ENCODE assay signal across 8 cellular contexts in the genomic region with DNA sequence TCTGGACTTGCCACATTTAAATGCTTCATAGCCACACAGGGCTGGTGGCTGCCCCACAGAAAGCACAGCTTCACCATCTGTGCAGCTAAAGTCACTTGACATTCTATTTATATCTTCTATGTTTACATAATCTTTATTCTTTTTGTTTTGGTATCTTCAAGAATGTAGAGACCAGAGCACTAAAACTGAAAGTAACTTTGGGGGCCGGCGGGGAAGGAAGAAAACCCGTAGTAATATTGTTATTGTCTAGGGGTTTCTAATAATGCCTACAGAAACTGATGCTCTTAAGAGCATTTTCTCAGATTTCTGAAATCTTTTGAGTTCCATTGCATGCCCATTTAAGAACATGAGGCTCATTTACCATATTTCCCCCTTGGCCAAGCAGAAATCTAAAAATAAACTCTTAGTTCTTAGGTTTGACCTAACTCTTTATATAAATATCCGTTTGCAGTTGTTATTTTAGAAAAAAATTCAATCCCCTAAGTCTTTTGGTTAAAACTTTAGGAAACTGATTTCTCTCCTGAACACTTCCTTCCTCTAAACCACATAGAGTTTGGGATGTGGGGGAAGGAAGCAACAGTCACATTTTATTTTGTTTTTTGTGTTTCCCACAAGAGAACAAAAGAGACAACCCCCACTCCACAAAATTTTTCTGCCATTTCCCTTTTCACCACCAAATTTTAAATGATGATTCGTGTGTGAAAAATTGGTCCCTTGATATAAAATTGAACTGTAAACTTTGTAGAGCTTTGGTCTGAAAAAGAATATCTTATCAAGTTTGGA.
DNase-seq lines count a peak whose midpoint lies in the region; ATAC-seq and TF ChIP-seq lines count a peak whose summit lies in the region.

No MANE protein-coding gene starts in this region.

- no peaks in the 10 kb centered on the region for H3K4me1 ChIP-seq in foreskin keratinocyte

- no peaks in the 10 kb centered on the region for H3K27me3 ChIP-seq in foreskin keratinocyte

- peak; percentile 100 for ATAC-seq in GM19397 (IDR thresholded peaks at IDR 0.05; ENCODE audit: unreplicated experiment)
- peak; percentile 100 for ATAC-seq in HG03354 (IDR thresholded peaks at IDR 0.05; ENCODE audit: poor library complexity, severe bottlenecking, unreplicated experiment)
- no peak for ATAC-seq in stimulated activated effector memory CD8-positive, alpha-beta T cell treated with anti-CD3 and anti-CD28 coated beads, Interleukin-12 subunit alpha, Interleukin-12 subunit beta, amount 100 ng/mL, for 72 hours
- no peak for ATAC-seq in foreskin keratinocyte

- TF ChIP-seq CTCF in choroid plexus epithelial cell (conservative IDR thresholded peaks at IDR 0.05; ENCODE audit: low read depth, low read length) = no peak
- TF ChIP-seq CTCF in foreskin keratinocyte (conservative IDR thresholded peaks at IDR 0.05) = no peak

- no peak overlapping the region for H3K27ac ChIP-seq in foreskin keratinocyte

- peak overlapping the region; percentile 41 for H3K4me3 ChIP-seq in choroid plexus epithelial cell (ENCODE audit: low read depth, low read length)

- DNase-seq in AG08396 (ENCODE audit: low spot score) = peak; percentile 17
- peak; percentile 76 for DNase-seq in choroid plexus epithelial cell (ENCODE audit: low read depth)
- DNase-seq in stimulated activated effector memory CD8-positive, alpha-beta T cell treated with anti-CD3 and anti-CD28 coated beads, Interleukin-12 subunit alpha, Interleukin-12 subunit beta, amount 100 ng/mL, for 72 hours (ENCODE audit: low spot score in 2 of 2) = no peak
- no peak for DNase-seq in stimulated activated CD4-positive, alpha-beta T cell treated with anti-CD3 and anti-CD28 coated beads, Interleukin-15, amount 100 ng/mL, for 24 hours
- no peak for DNase-seq in KG1 (lab: John Stamatoyannopoulos, UW)
- no peak for DNase-seq in foreskin keratinocyte

- no peak overlapping the region for H3K27ac Mint-ChIP-seq in stimulated activated effector memory CD8-positive, alpha-beta T cell treated with anti-CD3 and anti-CD28 coated beads, Interleukin-12 subunit alpha, Interleukin-12 subunit beta, amount 100 ng/mL, for 72 hours

- no peaks in the 10 kb centered on the region for H3K4me1 Mint-ChIP-seq in stimulated activated effector memory CD8-positive, alpha-beta T cell treated with anti-CD3 and anti-CD28 coated beads, Interleukin-12 subunit alpha, Interleukin-12 subunit beta, amount 100 ng/mL, for 72 hours

- peak overlapping the region; percentile 13 for H3K4me3 Mint-ChIP-seq in stimulated activated effector memory CD8-positive, alpha-beta T cell treated with anti-CD3 and anti-CD28 coated beads, Interleukin-12 subunit alpha, Interleukin-12 subunit beta, amount 100 ng/mL, for 72 hours

- no peaks in the 10 kb centered on the region for H3K36me3 Mint-ChIP-seq in stimulated activated effector memory CD8-positive, alpha-beta T cell treated with anti-CD3 and anti-CD28 coated beads, Interleukin-12 subunit alpha, Interleukin-12 subunit beta, amount 100 ng/mL, for 72 hours

- no peaks in the 10 kb centered on the region for H3K9me3 Mint-ChIP-seq in stimulated activated effector memory CD8-positive, alpha-beta T cell treated with anti-CD3 and anti-CD28 coated beads, Interleukin-12 subunit alpha, Interleukin-12 subunit beta, amount 100 ng/mL, for 72 hours

Comparison
In these comparisons a context has a peak if more than half of its experiments do, and no peak if none do; other contexts are left out.
1. DNase-seq: peak in AG08396 (single experiment) and choroid plexus epithelial cell (single experiment); none in stimulated activated effector memory CD8-positive, alpha-beta T cell treated with anti-CD3 and anti-CD28 coated beads, Interleukin-12 subunit alpha, Interleukin-12 subunit beta, amount 100 ng/mL, for 72 hours (0 of 2), stimulated activated CD4-positive, alpha-beta T cell treated with anti-CD3 and anti-CD28 coated beads, Interleukin-15, amount 100 ng/mL, for 24 hours (single experiment), KG1 (single experiment) and foreskin keratinocyte (0 of 2).
2. ATAC-seq: peak in GM19397 (single experiment) and HG03354 (single experiment); none in stimulated activated effector memory CD8-positive, alpha-beta T cell treated with anti-CD3 and anti-CD28 coated beads, Interleukin-12 subunit alpha, Interleukin-12 subunit beta, amount 100 ng/mL, for 72 hours (single experiment) and foreskin keratinocyte (single experiment).